In genomic region chr9:98206754-98207153, GRCh38 we compare ENCODE assay signal across 21 cellular contexts. TPM values are rescaled to one million over a fixed set of nuclear protein-coding genes. Genes with fewer than 3 reads are reported as not detected.
DNase-seq lines count a peak whose midpoint lies in the region; ATAC-seq, FAIRE-seq and TF ChIP-seq lines count a peak whose summit lies in the region.
"Had no signal": no experiment of that assay in that cellular context is flagged by ENCODE, and none has a peak within 500 bp of the region (broad histone marks: within the 10 kb centered on the region; RNA-seq: fewer than 3 reads in every experiment).

No MANE protein-coding gene starts in this region.

- no peak for FAIRE-seq in bronchial epithelial cell (lab: Jason Lieb, UNC)
- FAIRE-seq: A204.1, GM12891, HepG2 had no signal

- H3K27ac ChIP-seq in RWPE2 (ENCODE audit: poor library complexity, severe bottlenecking) (peak overlapping the region; percentile 10), foreskin keratinocyte (peak overlapping the region; percentile 18), osteoblast (ENCODE audit: low read depth, low read length) (no peak overlapping the region)
- H3K27ac ChIP-seq: GM23248 had no signal

- no peak overlapping the region for H3K4me2 ChIP-seq in osteoblast (ENCODE audit: insufficient read depth, low read length)

- H3K4me3 ChIP-seq in RWPE2 (ENCODE audit: severe bottlenecking) (no peak overlapping the region), bronchial epithelial cell (ENCODE audit: low read depth, low read length) (no peak overlapping the region), osteoblast (ENCODE audit: insufficient read depth, low read length) (no peak overlapping the region)
- H3K4me3 ChIP-seq: GM23248, HAP-1 had no signal

- H3K79me2 ChIP-seq in osteoblast (ENCODE audit: insufficient read depth, low read length) = peaks cover 2% of the 10 kb centered on the region

- H3K4me1 ChIP-seq in RWPE2 (ENCODE audit: insufficient read depth, poor library complexity, severe bottlenecking) = peaks cover 6% of the 10 kb centered on the region
- H3K4me1 ChIP-seq in foreskin keratinocyte = peaks cover 22% of the 10 kb centered on the region
- H3K4me1 ChIP-seq in osteoblast (ENCODE audit: insufficient read depth, low read length) = no peaks in the 10 kb centered on the region
- H3K4me1 ChIP-seq: BE2C, HAP-1 had no signal

- no peak for ATAC-seq in RWPE2 (ENCODE audit: low read depth)
- peak; percentile 43 for ATAC-seq in foreskin keratinocyte
- ATAC-seq: HepG2 had no signal

- H3K27me3 ChIP-seq in RWPE2 (ENCODE audit: insufficient read depth, poor library complexity, severe bottlenecking) (no peaks in the 10 kb centered on the region), bronchial epithelial cell (ENCODE audit: control insufficient read depth, insufficient read depth, low read length) (no peaks in the 10 kb centered on the region), foreskin keratinocyte (no peaks in the 10 kb centered on the region), osteoblast (ENCODE audit: insufficient read depth, low read length) (no peaks in the 10 kb centered on the region)
- H3K27me3 ChIP-seq: BE2C had no signal

- TF ChIP-seq CTCF in RWPE2 (IDR thresholded peaks at IDR 0.05; ENCODE audit: poor library complexity, severe bottlenecking) (no peak), bronchial epithelial cell (IDR thresholded peaks at IDR 0.05; ENCODE audit: insufficient read depth, low read length, severe bottlenecking) (no peak), foreskin keratinocyte (conservative IDR thresholded peaks at IDR 0.05) (no peak), osteoblast (IDR thresholded peaks at IDR 0.05; ENCODE audit: extremely low read depth, low read depth, low read length) (no peak)

- H3K9me3 ChIP-seq in RWPE2 (ENCODE audit: severe bottlenecking) (no peaks in the 10 kb centered on the region), osteoblast (ENCODE audit: low read depth, low read length) (no peaks in the 10 kb centered on the region)
- H3K9me3 ChIP-seq: BE2C, HAP-1 had no signal

- DNase-seq in RWPE2 (ENCODE audit: low spot score) (no peak), bronchial epithelial cell (ENCODE audit: low read depth) (peak; percentile 22), foreskin keratinocyte (peak; percentile 55 to 74), ureter (ENCODE audit: low spot score) (no peak), cerebellar nuclear complex (lab: John Stamatoyannopoulos, UW) (no peak), osteoblast (ENCODE audit: insufficient read length, low spot score, missing footprints) (no peak), HCEC 1CT (no peak)
- DNase-seq: ACHN; BE2C; C1 segment of cervical spinal cord; CD4-positive, CD25-positive, alpha-beta regulatory T cell; COR-L47; DMS 273 treated with DMSO at 0.1 percent for 48 hours; DMS53; DND-41; EL; GM23248 had no signal

- H3K36me3 ChIP-seq in RWPE2 (ENCODE audit: low read depth) = peaks cover 89% of the 10 kb centered on the region
- peaks cover 47% of the 10 kb centered on the region for H3K36me3 ChIP-seq in bronchial epithelial cell (ENCODE audit: control insufficient read depth, insufficient read depth, low read length)
- peaks cover 87% of the 10 kb centered on the region for H3K36me3 ChIP-seq in osteoblast (ENCODE audit: insufficient read depth, low read length)
- H3K36me3 ChIP-seq: BE2C, HAP-1 had no signal

- no peaks in the 10 kb centered on the region for H4K20me1 ChIP-seq in osteoblast (ENCODE audit: insufficient read depth, low read length)

- no peak overlapping the region for H2AFZ ChIP-seq in osteoblast (ENCODE audit: low read length)
- H2AFZ ChIP-seq: GM23248 had no signal

RNA-seq across cellular contexts. Expression of gene CORO2A, which starts 14.3 kb away (rescaled TPM):
- total RNA-seq in bronchial epithelial cell (22.1 and 34.7 TPM in 2 replicates), foreskin keratinocyte (37.0 and 39.3 TPM in 2 replicates), ureter (38.8 TPM), osteoblast (0.29 and 0.72 TPM in 2 replicates)
- polyA plus RNA-seq in foreskin keratinocyte = 12.9 and 15.6 TPM in 2 replicates

RNA-seq across cellular contexts. Expression of gene TBC1D2, which starts 48.7 kb away (rescaled TPM):
- total RNA-seq in bronchial epithelial cell (46.0 and 54.0 TPM in 2 replicates), foreskin keratinocyte (76.8 and 85.0 TPM in 2 replicates), ureter (60.8 TPM), osteoblast (114 and 128 TPM in 2 replicates)
- 69.1 and 80.7 TPM in 2 replicates for polyA plus RNA-seq in foreskin keratinocyte

Comparison
In these comparisons a context has a peak if more than half of its experiments do, and no peak if none do; other contexts are left out.
1. DNase-seq: peak in bronchial epithelial cell (single experiment) and foreskin keratinocyte (2 of 2); none in RWPE2 (single experiment), ureter (single experiment), cerebellar nuclear complex (0 of 2), osteoblast (single experiment) and HCEC 1CT (single experiment).
2. RNA of gene CORO2A, which starts 14.3 kb away (total RNA-seq): 37.0 to 39.3 TPM in foreskin keratinocyte, 38.8 TPM in ureter (single experiment) and 22.1 to 34.7 TPM in bronchial epithelial cell; 0.29 to 0.72 TPM in osteoblast; every median in the first group is over 10 times any median in the second.